In genomic region chr19:944171-944567, GRCh38 we compare ENCODE assay signal across 1 cellular context.
TF ChIP-seq lines count a peak whose summit lies in the region.

No MANE protein-coding gene starts in this region.

TF ChIP-seq in K562, 482 proteins besides CTCF, POLR2A, EP300 and RAD21 (continued from another document and continues in another):
- TF ChIP-seq E4F1 (CRISPR knock-in tag; IDR thresholded peaks at IDR 0.05; ENCODE audit: borderline replicate concordance) (no peak), ZNF511 (CRISPR knock-in tag; IDR thresholded peaks at IDR 0.05) (no peak), NFXL1 (CRISPR knock-in tag; IDR thresholded peaks at IDR 0.05) (no peak), DMBX1 (CRISPR knock-in tag; IDR thresholded peaks at IDR 0.05; ENCODE audit: borderline replicate concordance) (no peak), POU5F1 (IDR thresholded peaks at IDR 0.05; ENCODE audit: borderline replicate concordance, low read depth, low read length, partially characterized antibody) (no peak), JUN (IDR thresholded peaks at IDR 0.05; ENCODE audit: borderline replicate concordance, low read depth, low read length) (peak; percentile 65; the same call in 1 of the 2 replicates), JUN (CRISPR knock-in tag; IDR thresholded peaks at IDR 0.05; ENCODE audit: borderline replicate concordance) (no peak), CBX2 (IDR thresholded peaks at IDR 0.05; ENCODE audit: insufficient read depth, low read length, poor library complexity, severe bottlenecking) (no peak), E2F8 (IDR thresholded peaks at IDR 0.05; ENCODE audit: low read depth, partially characterized antibody) (peak; percentile 62), MYC (IDR thresholded peaks at IDR 0.05; ENCODE audit: low read depth, low read length) (peak; percentile 83), MYC (CRISPR knock-in tag; IDR thresholded peaks at IDR 0.05; ENCODE audit: borderline replicate concordance, low read depth) (no peak; the same call in 1 of the 2 replicates), ELF4 (CRISPR knock-in tag; IDR thresholded peaks at IDR 0.05) (peak; percentile 93), ZBTB1 (CRISPR knock-in tag; IDR thresholded peaks at IDR 0.05; ENCODE audit: borderline replicate concordance, low read depth) (peak; percentile 53; the same call in 1 of the 2 replicates), BACH1 (tag; IDR thresholded peaks at IDR 0.05) (no peak), MEF2A (IDR thresholded peaks at IDR 0.05; ENCODE audit: control insufficient read depth, low read depth, low read length) (0 out of 2 replicates have a peak, but pooled peaks have one; percentile 25), CHD7 (IDR thresholded peaks at IDR 0.05; ENCODE audit: low read depth, low read length) (no peak), HOMEZ (CRISPR knock-in tag; IDR thresholded peaks at IDR 0.05) (no peak), RBM25 (IDR thresholded peaks at IDR 0.05; ENCODE audit: low read depth, low read length, severe bottlenecking) (peak; percentile 30), POLR2AphosphoS2 (IDR thresholded peaks at IDR 0.05; ENCODE audit: low read length) (0 out of 2 replicates have a peak, but pooled peaks have one; percentile 44), RNF219 (CRISPR knock-in tag; IDR thresholded peaks at IDR 0.05) (no peak), BCOR (IDR thresholded peaks at IDR 0.05) (peak; percentile 99), EGR1 (conservative IDR thresholded peaks at IDR 0.05) (peak; percentile 100), GABPA (tag; conservative IDR thresholded peaks at IDR 0.05; ENCODE audit: low read depth) (no peak), NCOA1 (IDR thresholded peaks at IDR 0.05; ENCODE audit: low read depth) (peak; percentile 85), ZZZ3 (IDR thresholded peaks at IDR 0.05) (no peak), HDAC3 (IDR thresholded peaks at IDR 0.05; ENCODE audit: borderline replicate concordance, partially characterized antibody) (peak; percentile 98), ZNF146 (CRISPR knock-in tag; IDR thresholded peaks at IDR 0.05; ENCODE audit: unreplicated experiment) (no peak), HBP1 (CRISPR knock-in tag; IDR thresholded peaks at IDR 0.05) (peak; percentile 90; the same call in 1 of the 2 replicates), ZBTB33 (CRISPR knock-in tag; IDR thresholded peaks at IDR 0.05) (peak; percentile 94), CBX1 (IDR thresholded peaks at IDR 0.05; ENCODE audit: low read depth) (peak; percentile 55; the same call in 1 of the 2 replicates), ZNF384 (IDR thresholded peaks at IDR 0.05; ENCODE audit: low read depth, low read length) (0 out of 2 replicates have a peak, but pooled peaks have one; percentile 46)
